In genomic region chr4:182655321-182655720, GRCh38 we compare ENCODE assay signal across 19 cellular contexts.
"Had no signal": no experiment of that assay in that cellular context is flagged by ENCODE, and none has a peak within 500 bp of the region (broad histone marks: within the 10 kb centered on the region; RNA-seq: fewer than 3 reads in every experiment).

No MANE protein-coding gene starts in this region.

- H3K36me3 ChIP-seq: left ventricle myocardium inferior, ovary, suprapubic skin, thoracic aorta, uterus had no signal

- H3K27ac ChIP-seq: hepatocyte, left ventricle myocardium inferior, ovary, skin epidermis, suprapubic skin, thoracic aorta, tibial nerve, uterus had no signal

- H3K4me1 ChIP-seq: left ventricle myocardium inferior, suprapubic skin, tibial nerve, uterus had no signal

- H3K4me3 ChIP-seq: hepatocyte, left ventricle myocardium inferior, lung, mucosa of descending colon, ovary, skin epidermis, suprapubic skin, thoracic aorta, tibial nerve, uterus had no signal

- H3K9me3 ChIP-seq: left ventricle myocardium inferior, mucosa of descending colon, ovary, suprapubic skin, thoracic aorta, tibial nerve, uterus had no signal

- H3K4me2 ChIP-seq: hepatocyte had no signal

- DNase-seq: islet precursor cell; left ventricle myocardium inferior; midbrain; mucosa of descending colon; naive thymus-derived CD4-positive, alpha-beta T cell; ovary; right cardiac atrium; stimulated activated CD4-positive, alpha-beta T cell treated with anti-CD3 and anti-CD28 coated beads, Interleukin-12 subunit alpha, Interleukin-12 subunit beta, amount 100 ng/mL, for 4 hours; stimulated activated CD4-positive, alpha-beta T cell treated with anti-CD3 and anti-CD28 coated beads, Interleukin-15, amount 100 ng/mL, for 24 hours; stimulated activated CD4-positive, alpha-beta T cell treated with anti-CD3 and anti-CD28 coated beads, Interleukin-2, amount 100 ng/mL, for 24 hours; stimulated activated CD4-positive, alpha-beta T cell treated with anti-CD3 and anti-CD28 coated beads, Interleukin-4, amount 100 ng/mL, for 1 hour; stimulated activated naive CD4-positive, alpha-beta T cell; uterus had no signal

- H3K27me3 ChIP-seq: hepatocyte, ovary, suprapubic skin, tibial nerve, uterus had no signal

- H2AFZ ChIP-seq: hepatocyte had no signal

- H3K79me2 ChIP-seq: hepatocyte had no signal
